Comparison of ENCODE assay signal across 17 cellular contexts in the genomic region with DNA sequence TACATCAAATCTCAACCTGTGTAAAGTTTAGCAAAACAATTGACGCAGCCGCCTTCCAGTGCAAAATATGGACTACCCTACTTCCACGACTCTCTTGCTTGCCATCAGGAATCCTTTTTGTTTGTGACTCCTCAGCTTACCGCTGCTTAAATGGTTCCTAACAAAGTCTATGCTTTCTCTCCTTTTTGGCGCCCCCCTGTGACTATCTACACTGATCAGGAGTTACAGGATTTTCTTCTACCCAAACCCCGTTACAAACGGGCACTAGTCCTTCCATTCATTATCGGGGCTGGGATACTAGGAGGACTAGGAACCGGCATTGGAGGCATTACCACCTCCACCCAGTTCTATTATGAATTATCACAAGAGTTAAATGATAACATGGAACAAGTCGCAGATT.
DNase-seq lines count a peak whose midpoint lies in the region; ATAC-seq, FAIRE-seq and TF ChIP-seq lines count a peak whose summit lies in the region.
"Had no signal": no experiment of that assay in that cellular context is flagged by ENCODE, and none has a peak within 500 bp of the region (broad histone marks: within the 10 kb centered on the region; RNA-seq: fewer than 3 reads in every experiment).

No MANE protein-coding gene starts in this region.

- TF ChIP-seq CTCF in K562 (IDR thresholded peaks at IDR 0.05 in 2 of 3, conservative IDR thresholded peaks at IDR 0.05 in 1 of 3; ENCODE audit: insufficient read depth in 2 of 3, low read depth in 1 of 3, low read length in 3 of 3) (no peak), prostate gland (IDR thresholded peaks at IDR 0.05) (no peak), SK-N-SH (IDR thresholded peaks at IDR 0.05) (no peak)

- H3K4me1 ChIP-seq in K562 (replicated peaks in 1 of 2; ENCODE audit: control insufficient read depth in 2 of 2, insufficient read depth in 2 of 2, low read length in 2 of 2) (no peaks in the 10 kb centered on the region), prostate gland (replicated peaks) (no peaks in the 10 kb centered on the region), SK-N-SH (ENCODE audit: control insufficient read depth in 1 of 2, insufficient read depth in 2 of 2, low read depth in 1 of 2, low read length in 1 of 2) (no peaks in the 10 kb centered on the region)
- H3K4me1 ChIP-seq: A549, BE2C, HAP-1 had no signal

- H3K9ac ChIP-seq in K562 (ENCODE audit: insufficient read depth in 1 of 2, low read depth in 2 of 2, low read length in 2 of 2) (no peak overlapping the region), SK-N-SH (no peak overlapping the region)

- no peaks in the 10 kb centered on the region for H3K27me3 ChIP-seq in K562 (ENCODE audit: control insufficient read depth in 2 of 2, insufficient read depth in 2 of 2, low read length in 2 of 2)
- no peaks in the 10 kb centered on the region for H3K27me3 ChIP-seq in prostate gland (replicated peaks; ENCODE audit: insufficient read depth)
- H3K27me3 ChIP-seq in SK-N-SH (ENCODE audit: insufficient read depth), result no peaks in the 10 kb centered on the region

- no peak overlapping the region for H3K4me3 ChIP-seq in K562
- H3K4me3 ChIP-seq in prostate gland, result no peak overlapping the region
- no peak overlapping the region for H3K4me3 ChIP-seq in SK-N-SH (ENCODE audit: low read depth in 2 of 2, low read length in 1 of 2)
- H3K4me3 ChIP-seq: A549, HAP-1 had no signal

- H3K27ac ChIP-seq in K562 (ENCODE audit: extremely low read depth, low read depth, low read length) (no peak overlapping the region), prostate gland (no peak overlapping the region), SK-N-SH (ENCODE audit: low read depth in 2 of 2, low read length in 1 of 2) (no peak overlapping the region)
- H3K27ac ChIP-seq: C4-2B had no signal

- no peaks in the 10 kb centered on the region for H4K20me1 ChIP-seq in K562 (replicated peaks; ENCODE audit: control insufficient read depth, insufficient read depth, low read length)
- no peaks in the 10 kb centered on the region for H4K20me1 ChIP-seq in SK-N-SH (ENCODE audit: insufficient read depth)

- H3K9me2 ChIP-seq in SK-N-SH, result no peaks in the 10 kb centered on the region

- no peaks in the 10 kb centered on the region for H3K79me2 ChIP-seq in K562 (ENCODE audit: control insufficient read depth, insufficient read depth, low read length)
- H3K79me2 ChIP-seq in SK-N-SH (ENCODE audit: insufficient read depth), result no peaks in the 10 kb centered on the region

- H3K9me1 ChIP-seq in K562 (ENCODE audit: control insufficient read depth, insufficient read depth, low read length), result no peaks in the 10 kb centered on the region

- no peak for FAIRE-seq in K562 (lab: Jason Lieb, UNC)
- FAIRE-seq: A549, GM19239 had no signal

- 16% methylated on average over 10 of the region's 10 CpGs for WGBS in K562 (ENCODE audit: insufficient coverage, low coverage, missing lambda C conversion rate)
- WGBS in prostate gland, result 92% methylated on average over 10 of the region's 10 CpGs
- WGBS in SK-N-SH (ENCODE audit: low lambda C conversion rate), result 65% methylated on average over 10 of the region's 10 CpGs

- intact Hi-C loops in K562 (cut with micrococcal nuclease) (no loop called here), prostate gland (cut with DNase I) (no loop called here)

- no TSS peak for BruUV-seq in K562 (replicated peaks; lab: Mats Ljungman, UMichigan)

- no peaks in the 10 kb centered on the region for H3F3A ChIP-seq in SK-N-SH (replicated peaks; ENCODE audit: insufficient read depth)

- CTCF ChIA-PET in K562 (lab: Yijun Ruan, JAX; ENCODE audit: low intra/inter-chr PET ratio), result no interaction called here
- CTCF ChIA-PET in SK-N-SH (lab: Yijun Ruan, JAX), result interaction anchor here (1.8 to 2.2 kb wide), 2 partner anchors 33 kb away, joined by 4 to 5 read pairs; no protein-coding TSS in a partner anchor

- H3K4me2 ChIP-seq in K562 (ENCODE audit: insufficient read depth, low read length) (no peak overlapping the region), SK-N-SH (no peak overlapping the region)

- DNase-seq in M059J (ENCODE audit: low read depth) (peak; percentile 12), K562 (ENCODE audit: extremely low read depth in 1 of 4, low spot score in 3 of 4) (no peak), iPS DF 4.7 (ENCODE audit: extremely low read depth, low spot score) (peak; percentile 14), NCI-H748 (lab: John Stamatoyannopoulos, UW; ENCODE audit: unreplicated experiment) (no peak), prostate gland (ENCODE audit: low spot score) (no peak), SK-N-SH (no peak)
- DNase-seq: BE2C; CD4-positive, alpha-beta memory T cell; GF-D8; HFFc6; IMR-90; KG1 had no signal

- POLR2A ChIA-PET in K562 (lab: Yijun Ruan, JAX), result interaction anchor here (0.5 kb wide), 1 partner anchor 681 kb away, joined by 3 read pairs; no protein-coding TSS in a partner anchor
- POLR2A ChIA-PET in SK-N-SH (lab: Yijun Ruan, JAX), result no interaction called here

- H2AFZ ChIP-seq in K562 (ENCODE audit: low read depth, low read length) (0 out of 2 replicates have a peak overlapping the region, but pooled peaks have one; percentile 86), SK-N-SH (ENCODE audit: low read depth) (no peak overlapping the region)

- TF ChIP-seq RAD21 in K562 (CRISPR knock-in tag; conservative IDR thresholded peaks at IDR 0.05 in 1 of 2, IDR thresholded peaks at IDR 0.05 in 1 of 2) (no peak), SK-N-SH (IDR thresholded peaks at IDR 0.05; ENCODE audit: low read length) (no peak)

- H3K9me3 ChIP-seq in K562 (replicated peaks; ENCODE audit: control insufficient read depth, insufficient read depth, low read depth, low read length) (no peaks in the 10 kb centered on the region; the same call in 1 of the 2 replicates), prostate gland (no peaks in the 10 kb centered on the region), SK-N-SH (no peaks in the 10 kb centered on the region)
- H3K9me3 ChIP-seq: A549, BE2C, HAP-1 had no signal

- TF ChIP-seq POLR2A in K562 (conservative IDR thresholded peaks at IDR 0.05), result no peak
- TF ChIP-seq POLR2A in prostate gland (IDR thresholded peaks at IDR 0.05), result no peak

- H3K36me3 ChIP-seq in K562 (ENCODE audit: control insufficient read depth, insufficient read depth, low read length) (no peaks in the 10 kb centered on the region), prostate gland (no peaks in the 10 kb centered on the region), SK-N-SH (replicated peaks in 1 of 2; ENCODE audit: control insufficient read depth in 1 of 2, insufficient read depth in 2 of 2, low read length in 1 of 2) (no peaks in the 10 kb centered on the region)
- H3K36me3 ChIP-seq: BE2C, HAP-1 had no signal

- TF ChIP-seq EP300 in K562 (IDR thresholded peaks at IDR 0.05; ENCODE audit: low read length), result no peak
- no peak for TF ChIP-seq EP300 in SK-N-SH (IDR thresholded peaks at IDR 0.05; ENCODE audit: borderline replicate concordance in 1 of 2, low read depth in 1 of 2, low read length in 1 of 2)

- no peak for ATAC-seq in K562
- ATAC-seq in HG02840 (IDR thresholded peaks at IDR 0.05; ENCODE audit: low FRiP score, unreplicated experiment), result no peak

- in situ Hi-C loops in K562 (cut with MboI), result no loop called here

TF ChIP-seq in K562, 482 proteins besides CTCF, POLR2A, EP300 and RAD21 (continues in another document):
- no peak for TF ChIP-seq SAP30 (IDR thresholded peaks at IDR 0.05; ENCODE audit: borderline replicate concordance, insufficient read depth, low read depth, low read length, poor library complexity, severe bottlenecking)
- no peak for TF ChIP-seq PTBP1 (IDR thresholded peaks at IDR 0.05; ENCODE audit: low read depth, low read length)
- no peak for TF ChIP-seq ZNF778 (CRISPR knock-in tag; IDR thresholded peaks at IDR 0.05)
- no peak for TF ChIP-seq NCOA6 (IDR thresholded peaks at IDR 0.05)
- TF ChIP-seq RBM14 (IDR thresholded peaks at IDR 0.05; ENCODE audit: borderline replicate concordance, insufficient read depth, low read depth, low read length), result no peak
- TF ChIP-seq ZNF780A (CRISPR knock-in tag; IDR thresholded peaks at IDR 0.05), result no peak
- TF ChIP-seq, protein P1, sequence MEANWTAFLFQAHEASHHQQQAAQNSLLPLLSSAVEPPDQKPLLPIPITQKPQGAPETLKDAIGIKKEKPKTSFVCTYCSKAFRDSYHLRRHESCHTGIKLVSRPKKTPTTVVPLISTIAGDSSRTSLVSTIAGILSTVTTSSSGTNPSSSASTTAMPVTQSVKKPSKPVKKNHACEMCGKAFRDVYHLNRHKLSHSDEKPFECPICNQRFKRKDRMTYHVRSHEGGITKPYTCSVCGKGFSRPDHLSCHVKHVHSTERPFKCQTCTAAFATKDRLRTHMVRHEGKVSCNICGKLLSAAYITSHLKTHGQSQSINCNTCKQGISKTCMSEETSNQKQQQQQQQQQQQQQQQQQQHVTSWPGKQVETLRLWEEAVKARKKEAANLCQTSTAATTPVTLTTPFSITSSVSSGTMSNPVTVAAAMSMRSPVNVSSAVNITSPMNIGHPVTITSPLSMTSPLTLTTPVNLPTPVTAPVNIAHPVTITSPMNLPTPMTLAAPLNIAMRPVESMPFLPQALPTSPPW (CRISPR knock-in tag; IDR thresholded peaks at IDR 0.05), result no peak

TF ChIP-seq in SK-N-SH, 30 proteins besides CTCF, POLR2A, EP300 and RAD21 (continues in another document):
- TF ChIP-seq, protein P2, sequence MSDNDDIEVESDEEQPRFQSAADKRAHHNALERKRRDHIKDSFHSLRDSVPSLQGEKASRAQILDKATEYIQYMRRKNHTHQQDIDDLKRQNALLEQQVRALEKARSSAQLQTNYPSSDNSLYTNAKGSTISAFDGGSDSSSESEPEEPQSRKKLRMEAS (IDR thresholded peaks at IDR 0.05; ENCODE audit: low read depth), result no peak
- TF ChIP-seq JUND (IDR thresholded peaks at IDR 0.05), result no peak
- no peak for TF ChIP-seq RXRA (IDR thresholded peaks at IDR 0.05; ENCODE audit: borderline replicate concordance, low read depth)
- no peak for TF ChIP-seq GABPA (IDR thresholded peaks at IDR 0.05; ENCODE audit: low read depth)
- no peak for TF ChIP-seq FOSL2 (IDR thresholded peaks at IDR 0.05; ENCODE audit: borderline replicate concordance, low read depth)
- TF ChIP-seq, protein P3, sequence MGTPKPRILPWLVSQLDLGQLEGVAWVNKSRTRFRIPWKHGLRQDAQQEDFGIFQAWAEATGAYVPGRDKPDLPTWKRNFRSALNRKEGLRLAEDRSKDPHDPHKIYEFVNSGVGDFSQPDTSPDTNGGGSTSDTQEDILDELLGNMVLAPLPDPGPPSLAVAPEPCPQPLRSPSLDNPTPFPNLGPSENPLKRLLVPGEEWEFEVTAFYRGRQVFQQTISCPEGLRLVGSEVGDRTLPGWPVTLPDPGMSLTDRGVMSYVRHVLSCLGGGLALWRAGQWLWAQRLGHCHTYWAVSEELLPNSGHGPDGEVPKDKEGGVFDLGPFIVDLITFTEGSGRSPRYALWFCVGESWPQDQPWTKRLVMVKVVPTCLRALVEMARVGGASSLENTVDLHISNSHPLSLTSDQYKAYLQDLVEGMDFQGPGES (IDR thresholded peaks at IDR 0.05; ENCODE audit: low read depth, low read length), result no peak

Comparison
In these comparisons a context has a peak if more than half of its experiments do, and no peak if none do; other contexts are left out.
1. DNase-seq: peak in M059J (single experiment) and iPS DF 4.7 (single experiment); none in K562 (0 of 4), NCI-H748 (single experiment), prostate gland (single experiment) and SK-N-SH (single experiment).